12 cellular contexts compared by ENCODE assay signal in the genomic region with DNA sequence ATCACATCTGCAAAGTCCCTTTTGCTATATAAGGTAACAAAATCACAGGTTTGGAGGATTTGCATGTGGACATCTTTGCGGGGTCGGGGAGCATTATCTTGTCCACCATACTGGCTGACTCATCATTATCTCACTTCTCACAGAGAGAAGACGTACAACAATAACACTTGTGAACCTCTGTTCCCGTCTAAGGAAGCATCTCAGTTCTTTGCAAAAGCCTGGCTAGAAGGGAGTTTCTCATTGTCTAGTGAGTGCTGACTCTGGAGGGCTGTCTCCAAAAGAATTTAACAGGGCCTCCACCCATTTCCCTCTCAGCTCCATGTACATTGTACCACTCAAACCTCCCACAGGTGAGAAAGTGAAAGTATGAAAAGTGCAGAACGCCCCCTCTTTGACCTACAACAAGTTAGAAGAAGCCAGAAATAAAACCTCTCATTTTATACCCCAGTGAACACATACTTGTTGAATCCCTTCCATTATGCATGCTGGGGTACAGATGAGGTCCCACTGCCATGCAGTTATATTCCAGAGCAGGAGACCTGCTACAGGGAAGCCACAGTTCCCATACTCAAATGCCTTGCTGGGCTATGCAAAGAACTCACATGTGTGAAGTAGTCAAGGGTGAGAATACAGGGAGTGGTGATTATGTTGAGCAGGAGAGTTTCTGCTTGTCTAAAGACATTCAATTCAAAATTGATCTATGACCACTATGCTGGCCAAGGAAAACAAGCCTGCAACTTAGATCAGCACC.
A peak's percentile ranks its signal among the peaks of the same experiment; 100 is the strongest.
DNase-seq lines count a peak whose midpoint lies in the region; ATAC-seq, FAIRE-seq and TF ChIP-seq lines count a peak whose summit lies in the region.
"Had no signal": no experiment of that assay in that cellular context is flagged by ENCODE, and none has a peak within 500 bp of the region (broad histone marks: within the 10 kb centered on the region; RNA-seq: fewer than 3 reads in every experiment).

No MANE protein-coding gene starts in this region.

- FAIRE-seq in GM12891 (lab: Jason Lieb, UNC), result peak; percentile 87

- DNase-seq in GM12891 (ENCODE audit: insufficient read length, low spot score), result no peak
- DNase-seq in GM20000 (ENCODE audit: low spot score), result peak; percentile 25
- peak; percentile 62 for DNase-seq in brain microvascular endothelial cell
- no peak for DNase-seq in SW 1271 (lab: John Stamatoyannopoulos, UW)
- DNase-seq in KBM-7, result no peak
- DNase-seq in DMS 273 treated with DMSO at 0.1 percent for 48 hours (lab: John Stamatoyannopoulos, UW), result no peak
- DNase-seq: activated CD8-positive, alpha-beta memory T cell treated with anti-CD3 and anti-CD28 coated beads, Interleukin-2, amount 50 U/mL, for 4 hours; colonic mucosa; NCI-H1105 had no signal

- in situ Hi-C loops in brain microvascular endothelial cell (cut with HindIII; ENCODE audit: low pct_ligation_motif_present, low sequenced_read_pairs) (no loop called here), KBM-7 (cut with MboI; ENCODE audit: low pct_unique_long_range_greater_than_20kb, low sequenced_read_pairs) (no loop called here)

- no peaks in the 10 kb centered on the region for H3K27me3 ChIP-seq in brain microvascular endothelial cell (replicated peaks)
- H3K27me3 ChIP-seq: colonic mucosa had no signal

- H3K36me3 ChIP-seq in brain microvascular endothelial cell (replicated peaks), result no peaks in the 10 kb centered on the region
- H3K36me3 ChIP-seq: colonic mucosa, HAP-1 had no signal

- peak overlapping the region; percentile 51 for H3K27ac ChIP-seq in brain microvascular endothelial cell
- H3K27ac ChIP-seq: colonic mucosa had no signal

- no peak overlapping the region for H3K4me3 ChIP-seq in brain microvascular endothelial cell (ENCODE audit: low read depth, low read length)
- H3K4me3 ChIP-seq: colonic mucosa, HAP-1 had no signal

- no peak for TF ChIP-seq CTCF in GM20000 (IDR thresholded peaks at IDR 0.05; ENCODE audit: extremely low read depth, missing control alignments)
- TF ChIP-seq CTCF in brain microvascular endothelial cell (IDR thresholded peaks at IDR 0.05; ENCODE audit: low read depth, low read length, missing control alignments), result no peak

- peak; percentile 62 for TF ChIP-seq POLR2A in GM12891 (IDR thresholded peaks at IDR 0.05; ENCODE audit: low read depth, low read length)

- ATAC-seq in HG03354 (IDR thresholded peaks at IDR 0.05; ENCODE audit: poor library complexity, severe bottlenecking, unreplicated experiment) (peak; percentile 58), GM21390 (IDR thresholded peaks at IDR 0.05; ENCODE audit: unreplicated experiment) (no peak)

TF ChIP-seq in GM12891, 5 proteins besides CTCF, POLR2A, EP300 and RAD21:
- TF ChIP-seq PAX5 (IDR thresholded peaks at IDR 0.05; ENCODE audit: insufficient read depth, low read length, severe bottlenecking) (no peak), POLR2AphosphoS5 (IDR thresholded peaks at IDR 0.05; ENCODE audit: low read depth, low read length) (peak; percentile 57; the same call in 1 of the 2 replicates), TAF1 (IDR thresholded peaks at IDR 0.05; ENCODE audit: low read depth, low read length) (peak; percentile 35; the same call in 1 of the 2 replicates), SPI1 (IDR thresholded peaks at IDR 0.05; ENCODE audit: low read depth, low read length) (no peak), POU2F2 (IDR thresholded peaks at IDR 0.05; ENCODE audit: low read depth, low read length) (peak; percentile 92; the same call in 1 of the 2 replicates)
TF ChIP-seq in GM12891: peak in this region for 3.

Comparison
In these comparisons a context has a peak if more than half of its experiments do, and no peak if none do; other contexts are left out.
1. DNase-seq: peak in GM20000 (single experiment) and brain microvascular endothelial cell (single experiment); none in GM12891 (single experiment), SW 1271 (0 of 2), KBM-7 (single experiment) and DMS 273 treated with DMSO at 0.1 percent for 48 hours (single experiment).